Comparison of ENCODE assay signal across 8 cellular contexts in genomic region chr11:66113132-66113856, GRCh38. TPM values are rescaled to one million over a fixed set of nuclear protein-coding genes. Genes with fewer than 3 reads are reported as not detected.
DNase-seq lines count a peak whose midpoint lies in the region; ATAC-seq, FAIRE-seq and TF ChIP-seq lines count a peak whose summit lies in the region.

No MANE protein-coding gene starts in this region.

- H3K36me3 ChIP-seq in mammary epithelial cell (ENCODE audit: insufficient read depth, low read length) (no peaks in the 10 kb centered on the region), pancreas (no peaks in the 10 kb centered on the region)

- H3K27me3 ChIP-seq in mammary epithelial cell (ENCODE audit: insufficient read depth, low read length) (no peaks in the 10 kb centered on the region), pancreas (no peaks in the 10 kb centered on the region)

- H3K79me2 ChIP-seq in mammary epithelial cell (ENCODE audit: insufficient read depth, low read length) = peaks cover 79% of the 10 kb centered on the region

- H3K4me1 ChIP-seq in mammary epithelial cell (ENCODE audit: insufficient read depth, low read length) = peaks cover 22% of the 10 kb centered on the region
- peaks cover 0 to 50% (median 8%) of the 10 kb centered on the region in 3 donors for H3K4me1 ChIP-seq in pancreas

- CTCF ChIA-PET in mammary epithelial cell (lab: Charles Lee; ENCODE audit: low non-redundant PET) = no interaction called here

- no TSS peak for BruUV-seq in mammary epithelial cell (replicated peaks; lab: Mats Ljungman, UMichigan)

- no peaks in the 10 kb centered on the region for H4K20me1 ChIP-seq in mammary epithelial cell (ENCODE audit: insufficient read depth, low read length)

- peak overlapping the region; percentile 59 for H3K27ac ChIP-seq in mammary epithelial cell (ENCODE audit: insufficient read depth, low read depth, low read length)
- peak overlapping the region in 2 of 4 donors; percentile 5 to 6 for H3K27ac ChIP-seq in pancreas

- H3K4me3 ChIP-seq in mammary epithelial cell (replicated peaks in 1 of 3; ENCODE audit: insufficient read depth in 1 of 3, low read depth in 2 of 3, low read length in 3 of 3) (peak overlapping the region in 1 of 3 experiments; percentile 18), pancreas (no peak overlapping the region)

- in situ Hi-C loops in mammary epithelial cell (cut with MboI; ENCODE audit: low sequenced_read_pairs in 2 of 2) = no loop called here

- no peak for FAIRE-seq in pancreas (lab: Jason Lieb, UNC)

- intact Hi-C loops in mammary epithelial cell (cut with micrococcal nuclease) (loop anchor here (2.0 kb wide), 1 partner anchor 32 kb away; no protein-coding TSS in a partner anchor), pancreas (cut with DNase I) (no loop called here)

- H2AFZ ChIP-seq in mammary epithelial cell (ENCODE audit: low read depth, low read length) = no peak overlapping the region

- TF ChIP-seq CTCF in mammary epithelial cell (conservative IDR thresholded peaks at IDR 0.05 in 1 of 2, IDR thresholded peaks at IDR 0.05 in 1 of 2; ENCODE audit: extremely low read depth in 1 of 2, insufficient read depth in 1 of 2, low read depth in 1 of 2, low read length in 2 of 2) (no peak), pancreas (IDR thresholded peaks at IDR 0.05) (no peak)

- peak; percentile 44 to 64 (median 62) for ATAC-seq in pancreas
- no peak for ATAC-seq in HG03108 (IDR thresholded peaks at IDR 0.05; ENCODE audit: unreplicated experiment)
- no peak for ATAC-seq in HG03135 (IDR thresholded peaks at IDR 0.05; ENCODE audit: unreplicated experiment)
- no peak for ATAC-seq in GM21447 (IDR thresholded peaks at IDR 0.05; ENCODE audit: unreplicated experiment)
- no peak for ATAC-seq in GM19467 (IDR thresholded peaks at IDR 0.05; ENCODE audit: unreplicated experiment)

- H3K4me2 ChIP-seq in mammary epithelial cell (ENCODE audit: insufficient read depth, low read depth, low read length) = peak overlapping the region; percentile 76

- no peak overlapping the region for H3K9ac ChIP-seq in mammary epithelial cell (ENCODE audit: insufficient read depth, low read length)

- 45% methylated on average over 4 of the region's 4 CpGs for WGBS in mammary epithelial cell (ENCODE audit: low coverage, missing lambda C conversion rate)
- WGBS in pancreas, 2 donors = 43 to 46% methylated on average over 4 of the region's 4 CpGs

- H3K9me3 ChIP-seq in mammary epithelial cell (replicated peaks; ENCODE audit: insufficient read depth, low read length) = no peaks in the 10 kb centered on the region
- H3K9me3 ChIP-seq in pancreas = no peaks in the 10 kb centered on the region

- dilution Hi-C loops in mammary epithelial cell (cut with HindIII; ENCODE audit: low sequenced_read_pairs) = no loop called here

- DNase-seq in EH (ENCODE audit: low read depth) (peak; percentile 86), M059J (ENCODE audit: low read depth) (peak; percentile 93), mammary epithelial cell (peak; percentile 81), pancreas (no peak)

RNA-seq across cellular contexts. Expression of gene PACS1, which starts 43.2 kb away (rescaled TPM):
- total RNA-seq in M059J (2014; rRNA removed; shearing (Covaris generic)) = 24.2 and 32.7 TPM in 2 replicates
- total RNA-seq in mammary epithelial cell (10 to 100 TPM; 34.0 to 48.1 TPM), pancreas (10 to 100 TPM; 19.6 to 61.0 (median 28.8) TPM)
- polyA plus RNA-seq in mammary epithelial cell (21.4 TPM), pancreas (10 to 100 TPM; 16.9 to 27.1 TPM)
- 52.2 TPM for polyA minus RNA-seq in mammary epithelial cell

Comparison
In these comparisons a context has a peak if more than half of its experiments do, and no peak if none do; other contexts are left out.
1. DNase-seq: peak in EH (single experiment), M059J (single experiment) and mammary epithelial cell (single experiment); none in pancreas (0 of 6).
2. ATAC-seq: peak in pancreas (4 of 4); none in HG03108 (single experiment), HG03135 (single experiment), GM21447 (single experiment) and GM19467 (single experiment).